Comparison of ENCODE assay signal across 15 cellular contexts in genomic region chr2:120964819-120965218, GRCh38.
DNase-seq lines count a peak whose midpoint lies in the region; ATAC-seq, FAIRE-seq and TF ChIP-seq lines count a peak whose summit lies in the region.
"Had no signal": no experiment of that assay in that cellular context is flagged by ENCODE, and none has a peak within 500 bp of the region (broad histone marks: within the 10 kb centered on the region; RNA-seq: fewer than 3 reads in every experiment).

No MANE protein-coding gene starts in this region.

- H3F3A ChIP-seq in SK-N-SH (replicated peaks; ENCODE audit: insufficient read depth), result no peaks in the 10 kb centered on the region

- H3K36me3 ChIP-seq in SK-N-SH (replicated peaks in 1 of 2; ENCODE audit: control insufficient read depth in 1 of 2, insufficient read depth in 2 of 2, low read length in 1 of 2), result peaks cover 5 to 12% of the 10 kb centered on the region in 2 experiments

- no peaks in the 10 kb centered on the region for H3K27me3 ChIP-seq in SK-N-SH (ENCODE audit: insufficient read depth)

- H3K9me2 ChIP-seq in SK-N-SH, result no peaks in the 10 kb centered on the region

- TF ChIP-seq CTCF in cardiac fibroblast (IDR thresholded peaks at IDR 0.05; ENCODE audit: low read depth, low read length), result no peak
- no peak for TF ChIP-seq CTCF in SK-N-SH (IDR thresholded peaks at IDR 0.05)

- peaks cover 0 to 11% of the 10 kb centered on the region in 2 experiments; a peak in 1 of 4 replicates for H3K4me1 ChIP-seq in SK-N-SH (ENCODE audit: control insufficient read depth in 1 of 2, insufficient read depth in 2 of 2, low read depth in 1 of 2, low read length in 1 of 2)

- H3K4me3 ChIP-seq in cardiac fibroblast (replicated peaks in 1 of 2; ENCODE audit: low read depth in 2 of 2, low read length in 2 of 2), result no peak overlapping the region
- no peak overlapping the region for H3K4me3 ChIP-seq in SK-N-SH (ENCODE audit: low read depth in 2 of 2, low read length in 1 of 2)
- H3K4me3 ChIP-seq: PC-9 had no signal

- ATAC-seq in HG02759 (IDR thresholded peaks at IDR 0.05; ENCODE audit: unreplicated experiment), result no peak
- ATAC-seq: Right ventricle myocardium inferior, SK-N-SH treated with all-trans-retinoic acid at 6 μM for 48 hours had no signal

- no peak overlapping the region for H3K9ac ChIP-seq in SK-N-SH

- no peaks in the 10 kb centered on the region for H4K20me1 ChIP-seq in SK-N-SH (ENCODE audit: insufficient read depth)

- CTCF ChIA-PET in SK-N-SH (lab: Yijun Ruan, JAX), result interaction anchor here (0.9 kb wide), 1 partner anchor 115 kb away, joined by 3 read pairs; no protein-coding TSS in a partner anchor

- WGBS in SK-N-SH (ENCODE audit: low lambda C conversion rate), result 93% methylated on average over 2 of the region's 2 CpGs

- no peak overlapping the region for H3K4me2 ChIP-seq in SK-N-SH
- H3K4me2 ChIP-seq: PC-9 had no signal

- POLR2A ChIA-PET in SK-N-SH (lab: Yijun Ruan, JAX), result no interaction called here

- H2AFZ ChIP-seq in SK-N-SH (ENCODE audit: low read depth), result no peak overlapping the region
- H2AFZ ChIP-seq: PC-9 had no signal

- H3K9me3 ChIP-seq in SK-N-SH, result no peaks in the 10 kb centered on the region

- H3K27ac ChIP-seq in SK-N-SH (ENCODE audit: low read depth in 2 of 2, low read length in 1 of 2), result no peak overlapping the region
- H3K27ac ChIP-seq: PC-9 had no signal

- DNase-seq in EL (peak; percentile 49), RCC 7860 (ENCODE audit: low spot score) (peak; percentile 10), cardiac fibroblast (ENCODE audit: low read depth in 2 of 2) (peak; percentile 8 to 45), urothelium cell line (ENCODE audit: low spot score) (no peak), HPDE6-E6E7 (ENCODE audit: extremely low spot score) (no peak), SK-N-SH (no peak)
- DNase-seq: GDM1, H7, NCI-H1436 treated with DMSO at 0.1 percent for 48 hours, NCI-H2081, NCI-H524 treated with DMSO at 0.1 percent for 48 hours, PC-9 had no signal

- TF ChIP-seq EP300 in SK-N-SH (IDR thresholded peaks at IDR 0.05; ENCODE audit: borderline replicate concordance in 1 of 2, low read depth in 1 of 2, low read length in 1 of 2), result no peak

- no peak for TF ChIP-seq RAD21 in SK-N-SH (IDR thresholded peaks at IDR 0.05; ENCODE audit: low read length)

- FAIRE-seq in RCC 7860 (lab: Jason Lieb, UNC) (no peak), urothelium cell line (lab: Jason Lieb, UNC) (peak; percentile 23)

- no peaks in the 10 kb centered on the region for H3K79me2 ChIP-seq in SK-N-SH (ENCODE audit: insufficient read depth)

TF ChIP-seq in SK-N-SH, 30 proteins besides CTCF, POLR2A, EP300 and RAD21:
- TF ChIP-seq POLR2AphosphoS5 (IDR thresholded peaks at IDR 0.05; ENCODE audit: low read depth, low read length), result no peak
- no peak for TF ChIP-seq TAF1 (IDR thresholded peaks at IDR 0.05; ENCODE audit: borderline replicate concordance, low read depth, low read length)
- no peak for TF ChIP-seq MXI1 (IDR thresholded peaks at IDR 0.05; ENCODE audit: low read depth, low read length)
- TF ChIP-seq, protein P1, sequence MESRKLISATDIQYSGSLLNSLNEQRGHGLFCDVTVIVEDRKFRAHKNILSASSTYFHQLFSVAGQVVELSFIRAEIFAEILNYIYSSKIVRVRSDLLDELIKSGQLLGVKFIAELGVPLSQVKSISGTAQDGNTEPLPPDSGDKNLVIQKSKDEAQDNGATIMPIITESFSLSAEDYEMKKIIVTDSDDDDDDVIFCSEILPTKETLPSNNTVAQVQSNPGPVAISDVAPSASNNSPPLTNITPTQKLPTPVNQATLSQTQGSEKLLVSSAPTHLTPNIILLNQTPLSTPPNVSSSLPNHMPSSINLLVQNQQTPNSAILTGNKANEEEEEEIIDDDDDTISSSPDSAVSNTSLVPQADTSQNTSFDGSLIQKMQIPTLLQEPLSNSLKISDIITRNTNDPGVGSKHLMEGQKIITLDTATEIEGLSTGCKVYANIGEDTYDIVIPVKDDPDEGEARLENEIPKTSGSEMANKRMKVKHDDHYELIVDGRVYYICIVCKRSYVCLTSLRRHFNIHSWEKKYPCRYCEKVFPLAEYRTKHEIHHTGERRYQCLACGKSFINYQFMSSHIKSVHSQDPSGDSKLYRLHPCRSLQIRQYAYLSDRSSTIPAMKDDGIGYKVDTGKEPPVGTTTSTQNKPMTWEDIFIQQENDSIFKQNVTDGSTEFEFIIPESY (IDR thresholded peaks at IDR 0.05; ENCODE audit: borderline replicate concordance, low read depth), result no peak
- no peak for TF ChIP-seq IRF3 (IDR thresholded peaks at IDR 0.05; ENCODE audit: low read depth, low read length)
- no peak for TF ChIP-seq RXRA (IDR thresholded peaks at IDR 0.05; ENCODE audit: borderline replicate concordance, low read depth)
- TF ChIP-seq ELF1 (IDR thresholded peaks at IDR 0.05), result no peak
- no peak for TF ChIP-seq JUND (IDR thresholded peaks at IDR 0.05)
- no peak for TF ChIP-seq MEF2A (IDR thresholded peaks at IDR 0.05; ENCODE audit: borderline replicate concordance, low read depth)
- TF ChIP-seq YY1 (IDR thresholded peaks at IDR 0.05; ENCODE audit: low read depth), result no peak
- TF ChIP-seq FOXJ3 (CRISPR knock-in tag; IDR thresholded peaks at IDR 0.05), result no peak

Comparison
In these comparisons a context has a peak if more than half of its experiments do, and no peak if none do; other contexts are left out.
1. DNase-seq: peak in EL (single experiment), RCC 7860 (single experiment) and cardiac fibroblast (2 of 2); none in urothelium cell line (single experiment), HPDE6-E6E7 (single experiment) and SK-N-SH (single experiment).